12 cellular contexts compared by ENCODE assay signal in the genomic region with DNA sequence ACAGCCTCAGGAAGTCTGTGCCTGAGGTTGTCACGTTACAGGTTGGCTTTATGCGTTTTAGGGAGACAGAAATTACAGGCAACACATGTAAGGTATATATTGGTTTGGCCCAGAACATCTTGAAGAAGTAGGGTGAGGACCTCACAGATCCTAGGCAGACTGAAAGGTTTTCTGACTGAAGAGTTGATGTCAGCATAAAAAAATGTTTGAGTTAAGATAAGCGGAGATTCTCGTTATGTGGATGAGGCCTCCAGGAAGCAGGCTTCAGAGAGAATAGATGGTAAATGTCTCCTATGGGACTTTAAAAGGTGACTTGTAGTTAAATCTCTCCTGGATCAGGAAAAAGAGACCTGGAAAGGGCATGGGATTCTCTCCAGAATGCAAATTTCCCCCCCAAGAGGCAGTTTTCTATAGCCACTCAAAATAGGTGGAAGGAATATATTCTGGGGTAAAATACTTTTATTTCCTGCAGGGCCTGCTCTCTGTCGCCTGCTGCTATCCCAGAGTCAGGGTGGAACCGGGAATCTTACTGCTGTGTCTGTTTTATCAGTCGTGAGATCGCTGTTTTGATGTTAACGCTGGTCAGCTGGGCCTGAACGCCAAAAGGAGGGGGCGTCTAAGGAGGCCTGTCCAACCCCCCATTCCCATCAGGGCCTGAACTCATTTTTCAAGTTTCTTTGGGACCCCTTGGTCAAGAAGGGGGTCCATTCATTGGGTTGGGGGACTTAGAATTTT.
A peak's percentile ranks its signal among the peaks of the same experiment; 100 is the strongest.
DNase-seq lines count a peak whose midpoint lies in the region; ATAC-seq and TF ChIP-seq lines count a peak whose summit lies in the region.
"Had no signal": no experiment of that assay in that cellular context is flagged by ENCODE, and none has a peak within 500 bp of the region (broad histone marks: within the 10 kb centered on the region; RNA-seq: fewer than 3 reads in every experiment).

No MANE protein-coding gene starts in this region.

- no peak for TF ChIP-seq CTCF in CD8-positive, alpha-beta T cell (IDR thresholded peaks at IDR 0.05)
- TF ChIP-seq CTCF in gastroesophageal sphincter (IDR thresholded peaks at IDR 0.05) (no peak), gastrocnemius medialis (IDR thresholded peaks at IDR 0.05 in 4 of 5, conservative IDR thresholded peaks at IDR 0.05 in 1 of 5) (no peak)

- H3K9me3 ChIP-seq in CD8-positive, alpha-beta T cell (ENCODE audit: low read length): no peaks in the 10 kb centered on the region
- H3K9me3 ChIP-seq in T-helper 17 cell (ENCODE audit: control insufficient read depth, low read length, poor library complexity, severe bottlenecking) (no peaks in the 10 kb centered on the region), gastroesophageal sphincter (no peaks in the 10 kb centered on the region), gastrocnemius medialis (no peaks in the 10 kb centered on the region)

- no peaks in the 10 kb centered on the region for H3K27me3 Mint-ChIP-seq in CD8-positive, alpha-beta T cell (ENCODE audit: low read depth)
- no peaks in the 10 kb centered on the region for H3K27me3 Mint-ChIP-seq in T-helper 17 cell
- H3K27me3 Mint-ChIP-seq: activated T-cell treated with anti-CD3 and anti-CD28 coated beads, Interleukin-2, amount 50 U/mL, for 24 hours had no signal

- no peaks in the 10 kb centered on the region for H3K27me3 ChIP-seq in CD8-positive, alpha-beta T cell (ENCODE audit: insufficient read depth, low read length)
- H3K27me3 ChIP-seq in gastroesophageal sphincter (no peaks in the 10 kb centered on the region), gastrocnemius medialis (no peaks in the 10 kb centered on the region)

- TF ChIP-seq EP300 in gastroesophageal sphincter (IDR thresholded peaks at IDR 0.05): no peak

- H3K4me3 Mint-ChIP-seq in CD8-positive, alpha-beta T cell: no peak overlapping the region
- no peak overlapping the region for H3K4me3 Mint-ChIP-seq in T-helper 17 cell

- peaks cover 75% of the 10 kb centered on the region for H3K4me1 Mint-ChIP-seq in CD8-positive, alpha-beta T cell (ENCODE audit: low read depth)
- peaks cover 63% of the 10 kb centered on the region for H3K4me1 Mint-ChIP-seq in T-helper 17 cell

- no peak for TF ChIP-seq POLR2A in gastroesophageal sphincter (IDR thresholded peaks at IDR 0.05)
- TF ChIP-seq POLR2A in gastrocnemius medialis (IDR thresholded peaks at IDR 0.05): no peak

- peak overlapping the region; percentile 86 for H3K27ac Mint-ChIP-seq in CD8-positive, alpha-beta T cell
- H3K27ac Mint-ChIP-seq in T-helper 17 cell: peak overlapping the region; percentile 81

- no peak overlapping the region for H3K4me3 ChIP-seq in CD8-positive, alpha-beta T cell (ENCODE audit: low read depth, low read length)
- H3K4me3 ChIP-seq in gastroesophageal sphincter (no peak overlapping the region), gastrocnemius medialis (no peak overlapping the region)

- in situ Hi-C loops in gastrocnemius medialis (cut with MboI; ENCODE audit: low sequenced_read_pairs in 4 of 4): loop anchor here in 1 of 4 donors (10.0 kb wide), 1 partner anchor 75 kb away; no protein-coding TSS in a partner anchor

- no peak for ATAC-seq in CD8-positive, alpha-beta T cell
- ATAC-seq in T-helper 17 cell (no peak), gastroesophageal sphincter (no peak), gastrocnemius medialis (no peak)
- ATAC-seq: activated CD4-positive, CD25-positive, alpha-beta regulatory T cell treated with anti-CD3 and anti-CD28 coated beads, Interleukin-2, amount 50 U/mL, for 24 hours had no signal

- POLR2A ChIA-PET in CD8-positive, alpha-beta T cell (lab: Charles Lee): no interaction called here

- H3K36me3 Mint-ChIP-seq in CD8-positive, alpha-beta T cell: peaks cover 6% of the 10 kb centered on the region
- H3K36me3 Mint-ChIP-seq in T-helper 17 cell (ENCODE audit: low read depth): peaks cover 4% of the 10 kb centered on the region

- H3K27ac ChIP-seq in CD8-positive, alpha-beta T cell (ENCODE audit: low read depth, low read length): no peak overlapping the region
- H3K27ac ChIP-seq in gastroesophageal sphincter (peak overlapping the region in 3 of 4 donors; percentile 21 to 92 (median 24)), gastrocnemius medialis (peak overlapping the region; percentile 86 to 99 (median 93))

- intact Hi-C loops in CD8-positive, alpha-beta T cell (cut with DNase I, micrococcal nuclease): loop anchor here in 1 of 2 experiments (2.0 kb wide), 1 partner anchor 35 kb away; no protein-coding TSS in a partner anchor
- intact Hi-C loops in gastrocnemius medialis (cut with DNase I; ENCODE audit: low total_unique reads): loop anchor here (5.0 kb wide), 1 partner anchor 78 kb away; no protein-coding TSS in a partner anchor
- intact Hi-C loops in posterior vena cava (cut with DNase I): loop anchor here in 1 of 2 donors (10.0 kb wide), 1 partner anchor 95 kb away; no protein-coding TSS in a partner anchor

- no peaks in the 10 kb centered on the region for H3K36me3 ChIP-seq in CD8-positive, alpha-beta T cell (ENCODE audit: insufficient read depth, low read length)
- H3K36me3 ChIP-seq in gastroesophageal sphincter (no peaks in the 10 kb centered on the region), gastrocnemius medialis (no peaks in the 10 kb centered on the region)

- CTCF ChIA-PET in CD8-positive, alpha-beta T cell (lab: Charles Lee): no interaction called here

- 61 to 88% methylated on average over 5 to 7 of the region's 11 CpGs for WGBS in gastroesophageal sphincter (ENCODE audit: low coverage in 1 of 2), 2 donors

- H3K4me1 ChIP-seq in CD8-positive, alpha-beta T cell (ENCODE audit: insufficient read depth, low read length): peaks cover 58% of the 10 kb centered on the region
- peaks cover 2 to 90% (median 22%) of the 10 kb centered on the region in 3 donors for H3K4me1 ChIP-seq in gastroesophageal sphincter
- peaks cover 69% of the 10 kb centered on the region in 2 donors for H3K4me1 ChIP-seq in gastrocnemius medialis

- no peaks in the 10 kb centered on the region for H3K9me3 Mint-ChIP-seq in CD8-positive, alpha-beta T cell
- H3K9me3 Mint-ChIP-seq: activated T-cell treated with anti-CD3 and anti-CD28 coated beads, Interleukin-2, amount 50 U/mL, for 24 hours had no signal

- no peak for DNase-seq in CD8-positive, alpha-beta T cell
- DNase-seq in T-helper 17 cell (no peak), gastrocnemius medialis (no peak), posterior vena cava (ENCODE audit: low spot score) (no peak), DMS153 treated with DMSO at 0.1 percent for 48 hours (lab: John Stamatoyannopoulos, UW; ENCODE audit: unreplicated experiment) (no peak), HK-2 (ENCODE audit: unreplicated experiment) (no peak)
- DNase-seq: activated T-cell treated with anti-CD3 and anti-CD28 coated beads, Interleukin-2, amount 50 U/mL, for 24 hours; anterior cingulate cortex; NCI-H2029; NCI-H82 had no signal
